ENCODE assay signal across 14 cellular contexts in the genomic region with DNA sequence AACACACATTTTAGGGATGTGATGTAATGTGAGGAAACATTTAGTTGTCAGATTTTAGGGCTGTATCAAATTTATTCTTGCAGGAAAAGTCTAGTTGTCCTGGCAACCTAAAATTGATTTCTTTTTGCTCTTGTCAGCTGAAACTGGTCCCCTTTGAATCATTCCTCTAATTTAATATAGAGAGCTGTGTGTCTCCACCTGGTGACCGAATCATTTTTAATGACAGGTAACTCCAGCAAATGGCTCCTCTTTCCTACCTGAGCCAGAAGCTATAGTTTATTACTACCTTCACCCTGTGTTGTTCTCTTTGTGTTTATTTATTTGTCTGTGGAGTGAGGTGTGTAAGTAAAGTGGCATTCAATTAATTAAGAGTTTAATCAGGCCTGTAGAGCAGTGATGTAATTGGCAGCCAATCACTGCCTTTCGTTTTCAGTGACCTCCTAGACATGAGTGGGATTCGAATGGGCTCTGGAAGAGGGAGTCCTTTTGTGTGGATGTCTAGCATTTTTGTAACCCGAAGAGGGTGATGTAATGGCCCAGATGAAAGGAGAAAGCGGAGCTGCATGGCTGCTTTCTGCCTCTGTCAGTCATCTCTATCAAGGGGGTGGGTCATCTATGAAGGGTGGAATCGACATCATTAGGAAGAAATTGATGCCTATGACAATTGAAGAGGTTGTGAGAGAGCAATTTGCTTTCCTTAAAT.
DNase-seq lines count a peak whose midpoint lies in the region; ATAC-seq and TF ChIP-seq lines count a peak whose summit lies in the region.
"Had no signal": no experiment of that assay in that cellular context is flagged by ENCODE, and none has a peak within 500 bp of the region (broad histone marks: within the 10 kb centered on the region; RNA-seq: fewer than 3 reads in every experiment).

No MANE protein-coding gene starts in this region.

- ATAC-seq in HG03521 (IDR thresholded peaks at IDR 0.05; ENCODE audit: unreplicated experiment) = no peak
- ATAC-seq: left lung had no signal

- CTCF ChIA-PET in Calu3 (lab: Charles Lee) = interaction anchor here (0.7 to 2.1 kb wide), 7 partner anchors 11 to 541 kb away, joined by 3 to 6 read pairs (median 5); no protein-coding TSS in a partner anchor

- no peak for TF ChIP-seq CTCF in Calu3 (IDR thresholded peaks at IDR 0.05; ENCODE audit: unreplicated experiment)
- peak; percentile 14; the same call in 1 of the 2 replicates for TF ChIP-seq CTCF in LNCAP (IDR thresholded peaks at IDR 0.05)
- no peak for TF ChIP-seq CTCF in nephron progenitor cell (IDR thresholded peaks at IDR 0.05)

- H3K4me3 Mint-ChIP-seq in Calu3 (ENCODE audit: low read depth, unreplicated experiment) (no peak overlapping the region), nephron progenitor cell (no peak overlapping the region)
- H3K4me3 Mint-ChIP-seq: activated naive CD4-positive, alpha-beta T cell treated with anti-CD3 and anti-CD28 coated beads, Interleukin-2, amount 50 U/mL, for 24 hours had no signal

- intact Hi-C loops in Calu3 (cut with micrococcal nuclease; ENCODE audit: unreplicated experiment) = no loop called here

- no peaks in the 10 kb centered on the region for H3K9me3 Mint-ChIP-seq in Calu3 (ENCODE audit: low read depth, unreplicated experiment)
- H3K9me3 Mint-ChIP-seq in nephron progenitor cell = no peaks in the 10 kb centered on the region
- H3K9me3 Mint-ChIP-seq: activated naive CD4-positive, alpha-beta T cell treated with anti-CD3 and anti-CD28 coated beads, Interleukin-2, amount 50 U/mL, for 24 hours had no signal

- H3K4me1 Mint-ChIP-seq in Calu3 (ENCODE audit: low read depth, unreplicated experiment) (peaks cover 62% of the 10 kb centered on the region), nephron progenitor cell (peaks cover 66% of the 10 kb centered on the region)

- H3K27ac Mint-ChIP-seq in Calu3 (ENCODE audit: unreplicated experiment) (peak overlapping the region; percentile 45), nephron progenitor cell (peak overlapping the region; percentile 44)
- H3K27ac Mint-ChIP-seq: activated naive CD4-positive, alpha-beta T cell treated with anti-CD3 and anti-CD28 coated beads, Interleukin-2, amount 50 U/mL, for 24 hours had no signal

- H3K27me3 Mint-ChIP-seq in Calu3 (ENCODE audit: unreplicated experiment) (no peaks in the 10 kb centered on the region), nephron progenitor cell (ENCODE audit: low read depth, poor library complexity) (peaks cover 3% of the 10 kb centered on the region)
- H3K27me3 Mint-ChIP-seq: activated naive CD4-positive, alpha-beta T cell treated with anti-CD3 and anti-CD28 coated beads, Interleukin-2, amount 50 U/mL, for 24 hours had no signal

- BruUV-seq in Calu3 (replicated peaks; lab: Mats Ljungman, UMichigan) = no TSS peak

- no peak for DNase-seq in Calu3
- peak; percentile 84 for DNase-seq in astrocyte of the hippocampus (ENCODE audit: low read depth, low spot score)
- no peak for DNase-seq in nephron progenitor cell
- no peak for DNase-seq in NCI-H774 (lab: John Stamatoyannopoulos, UW)
- DNase-seq in NCI-H146 treated with DMSO at 0.1 percent for 48 hours (lab: John Stamatoyannopoulos, UW; ENCODE audit: unreplicated experiment) = no peak
- no peak for DNase-seq in retina
- DNase-seq: C1 segment of cervical spinal cord, cortex of kidney, left lung, ovary, T1000 had no signal

- H3K36me3 Mint-ChIP-seq in Calu3 (ENCODE audit: insufficient read depth, unreplicated experiment) = peaks cover 4% of the 10 kb centered on the region
- H3K36me3 Mint-ChIP-seq in nephron progenitor cell (ENCODE audit: low read depth) = peaks cover 5% of the 10 kb centered on the region
